Comparison of ENCODE assay signal across 9 cellular contexts in the genomic region with DNA sequence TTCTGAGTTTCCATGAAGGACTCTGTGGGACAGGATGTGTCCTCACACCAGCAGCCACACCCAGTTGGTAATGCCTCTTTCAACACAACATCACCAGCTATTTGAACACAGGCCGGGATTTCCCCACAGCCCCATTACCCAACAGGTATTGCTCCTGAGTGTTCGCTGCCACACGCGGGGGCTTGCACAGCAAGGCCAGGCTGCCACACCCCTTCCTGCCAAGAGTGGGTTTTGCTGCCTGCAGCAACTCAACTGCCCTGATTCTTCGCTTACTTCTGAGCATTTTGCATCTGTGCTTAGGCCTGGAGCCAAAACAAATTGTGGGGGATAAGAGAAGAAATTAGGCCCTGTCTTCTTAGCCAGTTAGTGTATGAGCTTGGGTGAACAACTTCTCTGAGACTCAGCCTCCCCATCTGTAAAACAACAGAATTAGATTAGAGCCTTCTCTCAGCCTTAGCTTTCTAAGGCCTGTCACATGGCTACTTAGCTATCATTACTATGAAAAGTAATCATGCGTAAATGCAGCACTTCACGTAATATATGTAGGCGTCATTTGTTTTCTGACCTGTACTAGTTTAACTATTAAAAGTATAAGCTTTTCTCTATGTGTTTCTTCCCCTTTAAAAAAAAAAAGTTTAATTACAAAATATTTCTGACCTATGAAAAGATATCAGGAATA. TPM values are rescaled to one million over a fixed set of nuclear protein-coding genes. Genes with fewer than 3 reads are reported as not detected.
DNase-seq lines count a peak whose midpoint lies in the region; ATAC-seq and TF ChIP-seq lines count a peak whose summit lies in the region.
"Had no signal": no experiment of that assay in that cellular context is flagged by ENCODE, and none has a peak within 500 bp of the region (broad histone marks: within the 10 kb centered on the region; RNA-seq: fewer than 3 reads in every experiment).

No MANE protein-coding gene starts in this region.

- TF ChIP-seq CTCF in foreskin keratinocyte (conservative IDR thresholded peaks at IDR 0.05) (no peak), GM20000 (IDR thresholded peaks at IDR 0.05; ENCODE audit: extremely low read depth, missing control alignments) (no peak)

- peaks cover 12% of the 10 kb centered on the region for H3K4me1 ChIP-seq in foreskin keratinocyte

- H3K27ac ChIP-seq in foreskin keratinocyte: peak overlapping the region; percentile 85
- H3K27ac ChIP-seq: SJSA1 had no signal

- no peaks in the 10 kb centered on the region for H3K27me3 ChIP-seq in foreskin keratinocyte
- H3K27me3 ChIP-seq: SJSA1 had no signal

- H3K36me3 Mint-ChIP-seq in stimulated activated naive B cell treated with anti-CD40 and anti-IgM and Interleukin-4, amounts not matched to agents 10 μg/mL and 1 μg/mL and 100 μg/mL, for 72 hours: no peaks in the 10 kb centered on the region

- DNase-seq in NOMO-1 (lab: John Stamatoyannopoulos, UW; ENCODE audit: unreplicated experiment in 2 of 2): peak; percentile 88 to 91
- peak; percentile 66 for DNase-seq in activated CD8-positive, alpha-beta memory T cell treated with anti-CD3 and anti-CD28 coated beads, Interleukin-2, amount 50 U/mL, for 4 hours
- peak; percentile 83 to 89 for DNase-seq in foreskin keratinocyte
- no peak for DNase-seq in stimulated activated naive B cell treated with anti-CD40 and anti-IgM and Interleukin-4, amounts not matched to agents 10 μg/mL and 1 μg/mL and 100 μg/mL, for 72 hours
- no peak for DNase-seq in kidney glomerular epithelial cell (lab: John Stamatoyannopoulos, UW)
- DNase-seq in DMS 273 treated with DMSO at 0.1 percent for 48 hours (lab: John Stamatoyannopoulos, UW): no peak
- DNase-seq in GM20000 (ENCODE audit: low spot score): no peak

- peaks cover 12 to 16% of the 10 kb centered on the region in 2 donors for H3K4me1 Mint-ChIP-seq in stimulated activated naive B cell treated with anti-CD40 and anti-IgM and Interleukin-4, amounts not matched to agents 10 μg/mL and 1 μg/mL and 100 μg/mL, for 72 hours

- no peaks in the 10 kb centered on the region for H3K9me3 Mint-ChIP-seq in stimulated activated naive B cell treated with anti-CD40 and anti-IgM and Interleukin-4, amounts not matched to agents 10 μg/mL and 1 μg/mL and 100 μg/mL, for 72 hours

- H3K4me3 Mint-ChIP-seq in stimulated activated naive B cell treated with anti-CD40 and anti-IgM and Interleukin-4, amounts not matched to agents 10 μg/mL and 1 μg/mL and 100 μg/mL, for 72 hours: no peak overlapping the region

- peak overlapping the region; percentile 9 for H3K27ac Mint-ChIP-seq in stimulated activated naive B cell treated with anti-CD40 and anti-IgM and Interleukin-4, amounts not matched to agents 10 μg/mL and 1 μg/mL and 100 μg/mL, for 72 hours

- H3K27me3 Mint-ChIP-seq in stimulated activated naive B cell treated with anti-CD40 and anti-IgM and Interleukin-4, amounts not matched to agents 10 μg/mL and 1 μg/mL and 100 μg/mL, for 72 hours: peaks cover 19 to 28% of the 10 kb centered on the region in 2 donors

- peak; percentile 79 for ATAC-seq in foreskin keratinocyte
- ATAC-seq in stimulated activated naive B cell treated with anti-CD40 and anti-IgM and Interleukin-4, amounts not matched to agents 10 μg/mL and 1 μg/mL and 100 μg/mL, for 72 hours (replicated peaks): peak; percentile 59 to 70
- ATAC-seq in GM18498 (IDR thresholded peaks at IDR 0.05; ENCODE audit: unreplicated experiment): no peak

RNA-seq across cellular contexts. Expression of gene CKAP4, which starts 20.0 kb away (rescaled TPM):
- total RNA-seq in foreskin keratinocyte: 119 and 121 TPM in 2 replicates
- 91.0 and 94.9 TPM in 2 replicates for polyA plus RNA-seq in foreskin keratinocyte

Comparison
In these comparisons a context has a peak if more than half of its experiments do, and no peak if none do; other contexts are left out.
1. DNase-seq: peak in NOMO-1 (2 of 2), activated CD8-positive, alpha-beta memory T cell treated with anti-CD3 and anti-CD28 coated beads, Interleukin-2, amount 50 U/mL, for 4 hours (single experiment) and foreskin keratinocyte (2 of 2); none in stimulated activated naive B cell treated with anti-CD40 and anti-IgM and Interleukin-4, amounts not matched to agents 10 μg/mL and 1 μg/mL and 100 μg/mL, for 72 hours (single experiment), kidney glomerular epithelial cell (single experiment), DMS 273 treated with DMSO at 0.1 percent for 48 hours (single experiment) and GM20000 (single experiment).